In genomic region chr11:37812281-37812880, GRCh38 we compare ENCODE assay signal across 2 cellular contexts.
TF ChIP-seq lines count a peak whose summit lies in the region.

No MANE protein-coding gene starts in this region.

TF ChIP-seq in GM23338, 12 proteins besides CTCF, POLR2A, EP300 and RAD21 (continued from another document):
- no peak for TF ChIP-seq ZNF462 (CRISPR knock-in tag; IDR thresholded peaks at IDR 0.05)
- TF ChIP-seq JUNB (IDR thresholded peaks at IDR 0.05; ENCODE audit: unreplicated experiment), result no peak
- TF ChIP-seq STAT1 (IDR thresholded peaks at IDR 0.05; ENCODE audit: unreplicated experiment), result no peak
- no peak for TF ChIP-seq POLR2AphosphoS5 (IDR thresholded peaks at IDR 0.05; ENCODE audit: low read depth)
- no peak for TF ChIP-seq EZH2phosphoT487 (IDR thresholded peaks at IDR 0.05; ENCODE audit: unreplicated experiment)
- TF ChIP-seq ETS1 (IDR thresholded peaks at IDR 0.05), result no peak
- no peak for TF ChIP-seq CREB1 (CRISPR knock-in tag; IDR thresholded peaks at IDR 0.05; ENCODE audit: low read depth)
- TF ChIP-seq EZH2 (IDR thresholded peaks at IDR 0.05; ENCODE audit: low read depth, unreplicated experiment), result no peak
- no peak for TF ChIP-seq REST (IDR thresholded peaks at IDR 0.05; ENCODE audit: unreplicated experiment)
- TF ChIP-seq ZNF331 (CRISPR knock-in tag; IDR thresholded peaks at IDR 0.05; ENCODE audit: low read depth), result no peak

TF ChIP-seq in H1, 55 proteins besides CTCF, POLR2A, EP300 and RAD21 (continued from another document):
- TF ChIP-seq SP4 (IDR thresholded peaks at IDR 0.05; ENCODE audit: low read length) (no peak), RNF2 (IDR thresholded peaks at IDR 0.05; ENCODE audit: borderline replicate concordance, low read depth, low read length, missing control alignments, poor library complexity, severe bottlenecking) (no peak), MAX (IDR thresholded peaks at IDR 0.05) (no peak), CREB1 (IDR thresholded peaks at IDR 0.05) (no peak), BRCA1 (IDR thresholded peaks at IDR 0.05; ENCODE audit: low read depth, low read length) (no peak), GABPA (IDR thresholded peaks at IDR 0.05; ENCODE audit: borderline replicate concordance, insufficient read depth, low read length) (no peak), NANOG (IDR thresholded peaks at IDR 0.05; ENCODE audit: insufficient read depth, low read depth, low read length, poor library complexity, severe bottlenecking) (no peak), RFX5 (IDR thresholded peaks at IDR 0.05; ENCODE audit: borderline replicate concordance, low read depth, low read length) (no peak), GTF2F1 (IDR thresholded peaks at IDR 0.05; ENCODE audit: borderline replicate concordance, low read depth, low read length) (no peak), SIRT6 (IDR thresholded peaks at IDR 0.05; ENCODE audit: low read length) (no peak), TBP (IDR thresholded peaks at IDR 0.05; ENCODE audit: low read depth, low read length) (no peak)
